ENCODE assay signal across 8 cellular contexts in genomic region chr1:151510614-151510956, GRCh38. TPM values are rescaled to one million over a fixed set of nuclear protein-coding genes. Genes with fewer than 3 reads are reported as not detected.
DNase-seq lines count a peak whose midpoint lies in the region; ATAC-seq and TF ChIP-seq lines count a peak whose summit lies in the region.
"Had no signal": no experiment of that assay in that cellular context is flagged by ENCODE, and none has a peak within 500 bp of the region (broad histone marks: within the 10 kb centered on the region; RNA-seq: fewer than 3 reads in every experiment).

No MANE protein-coding gene starts in this region.

- no TSS peak for BruUV-seq in HCT116 (replicated peaks; lab: Mats Ljungman, UMichigan)

- peak overlapping the region; percentile 80 for H3K4me3 Mint-ChIP-seq in activated CD4-positive, alpha-beta memory T cell treated with anti-CD3 and anti-CD28 coated beads for 36 hours

- peaks cover 34% of the 10 kb centered on the region for H3K79me2 ChIP-seq in HCT116 (ENCODE audit: insufficient read depth, low read length)

- no peaks in the 10 kb centered on the region for H3K36me3 ChIP-seq in HCT116 (ENCODE audit: control insufficient read depth in 1 of 2, insufficient read depth in 2 of 2, low read length in 2 of 2)
- H3K36me3 ChIP-seq in spleen = no peaks in the 10 kb centered on the region

- H3K27me3 ChIP-seq in HCT116 (ENCODE audit: insufficient read depth, low read length) (no peaks in the 10 kb centered on the region), spleen (replicated peaks in 1 of 7) (peaks cover 0 to 31% (median 0%) of the 10 kb centered on the region in 7 donors)

- TF ChIP-seq POLR2A in HCT116 (IDR thresholded peaks at IDR 0.05; ENCODE audit: borderline replicate concordance, extremely low read depth, insufficient read depth, insufficient read length) (no peak), spleen (IDR thresholded peaks at IDR 0.05) (no peak)

- WGBS in spleen, 5 donors = 5 to 10% (median 7%) methylated on average over 10 of the region's 10 CpGs

- H3K9me2 ChIP-seq in HCT116 (ENCODE audit: insufficient read depth) = no peaks in the 10 kb centered on the region

- H4K20me1 ChIP-seq in HCT116 (ENCODE audit: insufficient read depth) = no peaks in the 10 kb centered on the region

- intact Hi-C loops in HCT116 (cut with micrococcal nuclease) (loop anchor here (5.0 kb wide), 1 partner anchor 68 kb away; no protein-coding TSS in a partner anchor), spleen (cut with DNase I; ENCODE audit: low total_unique reads) (no loop called here)
- intact Hi-C loops in activated CD4-positive, alpha-beta memory T cell treated with anti-CD3 and anti-CD28 coated beads for 36 hours (cut with micrococcal nuclease) = loop anchor here (2.0 to 5.0 kb wide), 3 partner anchors 16 to 228 kb away; partner anchors contain the start of genes POGZ and ZNF687

- POLR2A ChIA-PET in HCT116 (lab: Charles Lee) = interaction anchor here (0.8 to 2.2 kb wide), 3 partner anchors 10 to 227 kb away, joined by 4 to 10 read pairs (median 6); no protein-coding TSS in a partner anchor
- POLR2A ChIA-PET in activated CD4-positive, alpha-beta memory T cell treated with anti-CD3 and anti-CD28 coated beads for 36 hours (lab: Charles Lee) = interaction anchor here (1.1 to 2.1 kb wide), 4 partner anchors 8 to 60 kb away, joined by 3 to 6 read pairs (median 3); partner anchors contain the start of gene POGZ

- CTCF ChIA-PET in HCT116 (lab: Charles Lee) = interaction anchor here (0.9 to 1.0 kb wide), 3 partner anchors 22 to 67 kb away, joined by 3 to 4 read pairs (median 3); no protein-coding TSS in a partner anchor
- CTCF ChIA-PET in activated CD4-positive, alpha-beta memory T cell treated with anti-CD3 and anti-CD28 coated beads for 36 hours (lab: Charles Lee) = interaction anchor here (0.9 to 2.2 kb wide), 6 partner anchors 12 to 336 kb away, joined by 3 to 7 read pairs (median 4); no protein-coding TSS in a partner anchor

- H3K27me3 Mint-ChIP-seq in activated CD4-positive, alpha-beta memory T cell treated with anti-CD3 and anti-CD28 coated beads for 36 hours = no peaks in the 10 kb centered on the region

- no peaks in the 10 kb centered on the region for H3K36me3 Mint-ChIP-seq in activated CD4-positive, alpha-beta memory T cell treated with anti-CD3 and anti-CD28 coated beads for 36 hours
- H3K36me3 Mint-ChIP-seq: activated naive CD4-positive, alpha-beta T cell treated with anti-CD3 and anti-CD28 coated beads, Interleukin-2, amount 50 U/mL, for 72 hours had no signal

- TF ChIP-seq CTCF in HCT116 (IDR thresholded peaks at IDR 0.05 in 2 of 3, conservative IDR thresholded peaks at IDR 0.05 in 1 of 3; ENCODE audit: borderline replicate concordance in 1 of 3, insufficient read depth in 1 of 3, low read depth in 2 of 3, low read length in 2 of 3) (no peak), spleen (IDR thresholded peaks at IDR 0.05 in 8 of 11, conservative IDR thresholded peaks at IDR 0.05 in 3 of 11) (no peak)

- RAD21 ChIA-PET in HCT116 (lab: Charles Lee; ENCODE audit: low non-redundant PET in 1 of 2, low total read pairs in 2 of 2, uncharacterized antibody in 2 of 2, unreplicated experiment in 2 of 2) = interaction anchor here (1.0 kb wide), 2 partner anchors 51 to 326 kb away, joined by 3 to 5 read pairs; partner anchors contain the start of gene POGZ (in 1 of the 2)

- peak overlapping the region; percentile 34 to 68 for H3K4me3 ChIP-seq in HCT116 (replicated peaks in 1 of 2; ENCODE audit: low read depth in 1 of 2, low read length in 2 of 2)
- peak overlapping the region; percentile 78 for H3K4me3 ChIP-seq in iPS-11a (ENCODE audit: low read depth, low read length)
- peak overlapping the region; percentile 57 to 90 (median 78) for H3K4me3 ChIP-seq in spleen

- H3K27ac ChIP-seq in HCT116 (ENCODE audit: low read depth, low read length) = peak overlapping the region; percentile 84
- peak overlapping the region in 6 of 8 donors; percentile 4 to 52 (median 48) for H3K27ac ChIP-seq in spleen

- peak overlapping the region; percentile 75 for H3K9ac ChIP-seq in HCT116 (ENCODE audit: low read length)

- DNase-seq in HCT116 (ENCODE audit: low read depth, low spot score) (no peak), spleen (no peak), NCI-H1930 (lab: John Stamatoyannopoulos, UW) (no peak), DMS 273 (lab: John Stamatoyannopoulos, UW; ENCODE audit: unreplicated experiment) (no peak)
- DNase-seq in activated CD4-positive, alpha-beta memory T cell treated with anti-CD3 and anti-CD28 coated beads for 36 hours = no peak

- ATAC-seq in HCT116 (no peak), HG03521 (IDR thresholded peaks at IDR 0.05; ENCODE audit: unreplicated experiment) (no peak)

- no peaks in the 10 kb centered on the region for H3K9me3 Mint-ChIP-seq in activated CD4-positive, alpha-beta memory T cell treated with anti-CD3 and anti-CD28 coated beads for 36 hours
- H3K9me3 Mint-ChIP-seq: activated naive CD4-positive, alpha-beta T cell treated with anti-CD3 and anti-CD28 coated beads, Interleukin-2, amount 50 U/mL, for 72 hours had no signal

- H2AFZ ChIP-seq in HCT116 (ENCODE audit: low read depth, low read length, poor library complexity, severe bottlenecking) = peak overlapping the region; percentile 28

- H3K9me3 ChIP-seq in HCT116 (ENCODE audit: control insufficient read depth in 1 of 2, insufficient read depth in 1 of 2, low read depth in 1 of 2, low read length in 2 of 2) = no peaks in the 10 kb centered on the region
- H3K9me3 ChIP-seq in spleen = no peaks in the 10 kb centered on the region

- H3K4me1 Mint-ChIP-seq in activated CD4-positive, alpha-beta memory T cell treated with anti-CD3 and anti-CD28 coated beads for 36 hours (ENCODE audit: low read depth) = peaks cover 20% of the 10 kb centered on the region

- H3K4me2 ChIP-seq in HCT116 (ENCODE audit: low read length) = peak overlapping the region; percentile 91

- H3K4me1 ChIP-seq in HCT116 (ENCODE audit: control insufficient read depth in 1 of 2, insufficient read depth in 2 of 2, low read length in 2 of 2) (peaks cover 55 to 70% of the 10 kb centered on the region in 2 experiments), spleen (peaks cover 10 to 38% (median 25%) of the 10 kb centered on the region in 6 donors)

- no peak for TF ChIP-seq RAD21 in HCT116 (IDR thresholded peaks at IDR 0.05; ENCODE audit: low read depth)

- H3K27ac Mint-ChIP-seq in activated CD4-positive, alpha-beta memory T cell treated with anti-CD3 and anti-CD28 coated beads for 36 hours = no peak overlapping the region

TF ChIP-seq in HCT116, 20 proteins besides CTCF, POLR2A, EP300 and RAD21:
- no peak for TF ChIP-seq EZH2phosphoT487 (IDR thresholded peaks at IDR 0.05; ENCODE audit: borderline replicate concordance)
- no peak for TF ChIP-seq EZH2 (IDR thresholded peaks at IDR 0.05)

RNA-seq across cellular contexts. Expression of gene CGN, which starts 0.6 kb away (rescaled TPM):
- total RNA-seq in HCT116 (2021; ENCODE audit: unreplicated experiment) (19.7 TPM), spleen (under 1 TPM in 5 of 7 donors, not detected in 2; 0.23 to 0.87 (median 0.63) TPM)
- 15.5 and 16.8 TPM in 2 replicates for polyA plus RNA-seq in HCT116 (2012)
- 1 to 10 TPM; 1.3 to 1.4 TPM for total RNA-seq in activated CD4-positive, alpha-beta memory T cell treated with anti-CD3 and anti-CD28 coated beads for 36 hours
- under 1 TPM; 0.09 to 0.26 (median 0.09) TPM for polyA plus RNA-seq in spleen

RNA-seq across cellular contexts. Expression of gene TUFT1, which starts 29.5 kb away (rescaled TPM):
- total RNA-seq in HCT116 (2021; ENCODE audit: unreplicated experiment) (12.3 TPM), spleen (1 to 10 TPM; 1.2 to 1.9 (median 1.5) TPM)
- polyA plus RNA-seq in HCT116 (2012) = 12.9 and 13.8 TPM in 2 replicates
- total RNA-seq in activated CD4-positive, alpha-beta memory T cell treated with anti-CD3 and anti-CD28 coated beads for 36 hours = 1 to 10 TPM; 3.0 to 4.1 TPM
- polyA plus RNA-seq in spleen = under 1 TPM; 0.67 to 0.90 (median 0.76) TPM

RNA-seq across cellular contexts. Expression of gene POGZ, which starts 51.3 kb away (rescaled TPM):
- total RNA-seq in HCT116 (2021; ENCODE audit: unreplicated experiment) (80.6 TPM), spleen (100 to 1,000 TPM in 3 of 7 donors, 10 to 100 TPM in 4; 58.4 to 133 (median 94.5) TPM)
- polyA plus RNA-seq in HCT116 (2012) = 32.8 and 39.9 TPM in 2 replicates
- total RNA-seq in activated CD4-positive, alpha-beta memory T cell treated with anti-CD3 and anti-CD28 coated beads for 36 hours = 10 to 100 TPM; 73.7 to 76.3 TPM
- 10 to 100 TPM; 12.9 to 23.8 (median 20.8) TPM for polyA plus RNA-seq in spleen
